In the genomic region with DNA sequence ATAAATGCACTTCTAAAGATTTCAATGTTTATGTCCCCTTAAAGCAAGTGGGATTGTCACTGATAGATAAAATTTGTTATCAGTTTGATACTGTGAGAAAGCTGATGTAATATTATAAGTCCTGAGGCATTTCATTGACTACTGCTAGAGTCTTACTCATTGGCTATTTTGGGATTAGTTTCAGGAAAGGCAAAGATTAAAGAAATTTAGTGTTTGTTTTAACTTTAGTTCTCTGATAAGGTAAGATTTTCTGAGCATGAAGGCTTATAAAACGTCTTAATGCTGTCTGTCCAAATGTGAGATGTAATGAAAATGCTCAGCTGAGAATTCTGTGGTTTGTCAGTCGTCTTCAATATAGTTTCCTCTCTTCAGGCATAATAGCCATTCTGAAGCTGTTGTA, we compare ENCODE assay signal across 27 cellular contexts.
"Had no signal": no experiment of that assay in that cellular context is flagged by ENCODE, and none has a peak within 500 bp of the region (broad histone marks: within the 10 kb centered on the region; RNA-seq: fewer than 3 reads in every experiment).

No MANE protein-coding gene starts in this region.

- H3K4me3 ChIP-seq: body of pancreas had no signal

- DNase-seq: activated CD4-positive, alpha-beta memory T cell treated with anti-CD3 and anti-CD28 coated beads, Interleukin-2, amount 10 ng/mL, durations not matched to agents 7 days and 5 days; activated CD4-positive, alpha-beta T cell treated with anti-CD3 and anti-CD28 coated beads, Interleukin-2, amount 10 ng/mL, durations not matched to agents 7 days and 5 days; activated CD4-positive, CD25-positive, alpha-beta regulatory T cell; activated gamma-delta T cell; activated naive CD4-positive, alpha-beta T cell treated with anti-CD3 and anti-CD28 coated beads for 36 hours; activated T-cell treated with anti-CD3 and anti-CD28 coated beads for 4 hours; activated T-cell treated with anti-CD3 and anti-CD28 coated beads, Interleukin-2, amount 50 U/mL, for 48 hours; anterior cingulate cortex; body of pancreas; central memory CD4-positive, alpha-beta T cell; NCI-H1092; NCI-H1417; NCI-H2029; NCI-H2107; NCI-H2171 treated with DMSO at 0.1 percent for 48 hours; NCI-H345; NCI-H510A; NCI-H69; PC-3; SHP77 treated with DMSO at 0.1 percent for 48 hours; T-cell; T-helper 2 cell; T1000 had no signal

- H3K27me3 ChIP-seq: body of pancreas had no signal

- H3K4me3 Mint-ChIP-seq: activated CD4-positive, alpha-beta memory T cell treated with anti-CD3 and anti-CD28 coated beads, Interleukin-2, amount 10 ng/mL, durations not matched to agents 7 days and 5 days; activated CD4-positive, alpha-beta T cell treated with anti-CD3 and anti-CD28 coated beads, Interleukin-2, amount 10 ng/mL, durations not matched to agents 7 days and 5 days; activated naive CD4-positive, alpha-beta T cell treated with anti-CD3 and anti-CD28 coated beads for 36 hours; activated naive CD8-positive, alpha-beta T cell; activated T-helper 17 cell treated with anti-CD3 and anti-CD28 coated beads, Interleukin-2, amount 50 U/mL, for 72 hours; T-cell had no signal

- H3K9me3 ChIP-seq: body of pancreas had no signal

- H3K27me3 Mint-ChIP-seq: activated CD4-positive, alpha-beta memory T cell treated with anti-CD3 and anti-CD28 coated beads, Interleukin-2, amount 10 ng/mL, durations not matched to agents 7 days and 5 days; activated CD4-positive, alpha-beta T cell treated with anti-CD3 and anti-CD28 coated beads, Interleukin-2, amount 10 ng/mL, durations not matched to agents 7 days and 5 days; activated naive CD8-positive, alpha-beta T cell; activated T-helper 17 cell treated with anti-CD3 and anti-CD28 coated beads, Interleukin-2, amount 50 U/mL, for 72 hours; T-cell had no signal

- H3K4me1 Mint-ChIP-seq: activated CD4-positive, alpha-beta memory T cell treated with anti-CD3 and anti-CD28 coated beads, Interleukin-2, amount 10 ng/mL, durations not matched to agents 7 days and 5 days; activated CD4-positive, alpha-beta T cell treated with anti-CD3 and anti-CD28 coated beads, Interleukin-2, amount 10 ng/mL, durations not matched to agents 7 days and 5 days; activated T-helper 17 cell treated with anti-CD3 and anti-CD28 coated beads, Interleukin-2, amount 50 U/mL, for 72 hours; T-cell had no signal

- H3K4me1 ChIP-seq: body of pancreas had no signal

- ATAC-seq: activated T-helper 17 cell treated with anti-CD3 and anti-CD28 coated beads, Interleukin-2, amount 50 U/mL, for 72 hours; body of pancreas; PC-3; T-cell had no signal

- H3K36me3 Mint-ChIP-seq: activated naive CD8-positive, alpha-beta T cell; T-cell had no signal

- H3K27ac Mint-ChIP-seq: activated CD4-positive, alpha-beta memory T cell treated with anti-CD3 and anti-CD28 coated beads, Interleukin-2, amount 10 ng/mL, durations not matched to agents 7 days and 5 days; activated CD4-positive, alpha-beta T cell treated with anti-CD3 and anti-CD28 coated beads, Interleukin-2, amount 10 ng/mL, durations not matched to agents 7 days and 5 days; activated naive CD4-positive, alpha-beta T cell treated with anti-CD3 and anti-CD28 coated beads for 36 hours; activated naive CD8-positive, alpha-beta T cell; activated T-helper 17 cell treated with anti-CD3 and anti-CD28 coated beads, Interleukin-2, amount 50 U/mL, for 72 hours; T-cell had no signal

- H3K9ac ChIP-seq: KMS-11 had no signal

- H3K27ac ChIP-seq: body of pancreas, KMS-11, VCaP had no signal

- H3K4me2 ChIP-seq: KMS-11 had no signal
